8 cellular contexts compared by ENCODE assay signal in genomic region chrX:53081925-53082772, GRCh38. TPM values are rescaled to one million over a fixed set of nuclear protein-coding genes. Genes with fewer than 3 reads are reported as not detected.
A peak's percentile ranks its signal among the peaks of the same experiment; 100 is the strongest.
DNase-seq lines count a peak whose midpoint lies in the region; ATAC-seq, FAIRE-seq and TF ChIP-seq lines count a peak whose summit lies in the region.

Gene TSPYL2 (plus strand): TSS chrX:53082367. CDS start chrX:53082499, 132 bp downstream.

- ATAC-seq in GM21526 (IDR thresholded peaks at IDR 0.05; ENCODE audit: low FRiP score, unreplicated experiment), result peak; percentile 78

- H3K4me3 ChIP-seq in OCI-LY7 (ENCODE audit: low read depth, low read length, poor library complexity, severe bottlenecking), result peak within 1 kb of the TSS; percentile 93

- intact Hi-C loops in OCI-LY7 (cut with micrococcal nuclease; ENCODE audit: unreplicated experiment), result no loop called here

- H3K4me1 ChIP-seq in OCI-LY7 (ENCODE audit: insufficient read depth, low read length, poor library complexity, severe bottlenecking), result peaks cover 14% of the 10 kb centered on the region

- H3K79me2 ChIP-seq in OCI-LY7 (ENCODE audit: insufficient read depth, low read depth, low read length), result peaks cover 11% of the 10 kb centered on the region; the same call in 1 of the 2 replicates

- no peaks in the 10 kb centered on the region for H3K9me2 ChIP-seq in OCI-LY7 (ENCODE audit: insufficient read depth, low read length)

- CTCF ChIA-PET in OCI-LY7 (lab: Charles Lee; ENCODE audit: unreplicated experiment), result interaction anchor here (1.3 kb wide), 1 partner anchor 9 kb away, joined by 4 read pairs; no protein-coding TSS in a partner anchor

- TF ChIP-seq CTCF in D721Med (IDR thresholded peaks at IDR 0.05; ENCODE audit: insufficient read depth, missing control alignments) (no peak), OCI-LY7 (conservative IDR thresholded peaks at IDR 0.05; ENCODE audit: low read length) (no peak)

- BruUV-seq in OCI-LY7 (replicated peaks; lab: Mats Ljungman, UMichigan), result no TSS peak

- H3K27ac ChIP-seq in OCI-LY7 (ENCODE audit: low read depth, low read length, poor library complexity, severe bottlenecking), result peak within 1 kb of the TSS; percentile 45

- H4K20me1 ChIP-seq in OCI-LY7 (ENCODE audit: insufficient read depth, low read length), result peaks cover 5% of the 10 kb centered on the region; the same call in 1 of the 2 replicates

- POLR2A ChIA-PET in OCI-LY7 (lab: Charles Lee), result interaction anchor here (0.6 to 1.0 kb wide), 3 partner anchors 11 to 1555 kb away, joined by 3 to 5 read pairs (median 3); no protein-coding TSS in a partner anchor

- peak within 1 kb of the TSS; percentile 64; the same call in 1 of the 2 replicates for H2AFZ ChIP-seq in OCI-LY7 (ENCODE audit: low read length)

- H3K4me2 ChIP-seq in OCI-LY7 (ENCODE audit: low read length), result peak within 1 kb of the TSS; percentile 85

- no peaks in the 10 kb centered on the region for H3K9me3 ChIP-seq in OCI-LY7 (ENCODE audit: low read length)

- peaks cover 28% of the 10 kb centered on the region for H3K36me3 ChIP-seq in OCI-LY7 (ENCODE audit: insufficient read depth, low read length)

- DNase-seq in D721Med (ENCODE audit: insufficient read length, low spot score) (peak; percentile 71), HuH-7.5 (ENCODE audit: low spot score) (peak; percentile 82), OCI-LY7 (ENCODE audit: low spot score) (peak; percentile 91), activated T-cell treated with anti-CD3 and anti-CD28 coated beads for 1 hour (ENCODE audit: low read depth) (peak; percentile 88), epidermal melanocyte (ENCODE audit: insufficient read length, low spot score) (peak; percentile 85), middle frontal gyrus (ENCODE audit: extremely low spot score, low spot score) (peak; percentile 89)
- DNase-seq in stimulated activated CD8-positive, alpha-beta memory T cell treated with anti-CD3 and anti-CD28 coated beads, Interleukin-2, amount 100 ng/mL, for 48 hours (ENCODE audit: low read depth in 2 of 2), result peak; percentile 85 to 88

- peak; percentile 82 for FAIRE-seq in D721Med (lab: Jason Lieb, UNC)

RNA-seq across cellular contexts. Expression of gene TSPYL2, which starts in this region (rescaled TPM):
- total RNA-seq in OCI-LY7 (2014; rRNA removed; shearing (Covaris generic)), result 22.0 and 23.5 TPM in 2 replicates
- total RNA-seq in OCI-LY7 (2022), result 21.7 and 24.6 TPM in 2 replicates

Comparison
In these comparisons a context has a peak if more than half of its experiments do, and no peak if none do; other contexts are left out.
1. Peak in every context shown above with its lines: DNase-seq, ATAC-seq, H3K4me3 ChIP-seq and H3K27ac ChIP-seq.